ENCODE assay signal across 8 cellular contexts in the genomic region with DNA sequence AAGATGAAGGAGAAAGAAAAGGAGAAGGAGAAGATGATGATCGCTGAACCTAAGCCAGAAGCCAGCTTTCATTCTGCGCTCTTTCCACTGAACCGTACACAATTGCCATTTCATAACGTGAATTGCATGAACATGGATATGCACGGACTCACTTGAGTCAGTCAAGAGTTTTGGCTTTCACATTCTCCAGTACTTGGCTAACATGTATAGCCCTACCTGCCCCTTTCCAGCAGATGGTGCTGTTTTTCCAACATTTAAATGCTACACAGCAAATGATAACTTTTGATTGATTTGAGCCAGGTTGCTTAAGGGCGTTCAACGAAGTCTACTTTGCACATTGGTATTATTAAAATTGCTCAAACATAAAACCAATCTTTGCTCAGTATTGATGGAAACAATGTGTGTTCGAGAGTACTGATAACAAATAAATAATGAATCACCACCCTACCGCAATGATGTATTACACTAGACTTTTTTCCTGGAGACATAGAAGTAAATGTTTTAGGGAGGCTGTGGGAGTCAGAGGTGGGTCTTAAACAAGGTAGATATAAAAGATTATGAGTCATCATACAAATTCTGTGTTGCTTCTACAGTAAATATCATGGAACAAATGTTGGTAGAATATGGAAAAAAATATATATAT.
DNase-seq lines count a peak whose midpoint lies in the region; ATAC-seq and TF ChIP-seq lines count a peak whose summit lies in the region.

No MANE protein-coding gene starts in this region.

- ATAC-seq in GM18498 (IDR thresholded peaks at IDR 0.05; ENCODE audit: unreplicated experiment): peak; percentile 93
- peak; percentile 80 for ATAC-seq in HG02763 (IDR thresholded peaks at IDR 0.05; ENCODE audit: unreplicated experiment)
- ATAC-seq in T-helper 17 cell: peak; percentile 28
- ATAC-seq in effector memory CD8-positive, alpha-beta T cell (replicated peaks): no peak

- DNase-seq in BE2C: peak; percentile 47
- DNase-seq in NCI-H1092 (lab: John Stamatoyannopoulos, UW): peak; percentile 20
- DNase-seq in T-helper 17 cell: no peak
- peak; percentile 93 for DNase-seq in fibroblast of the conjunctiva (ENCODE audit: low read depth)
- peak; percentile 16 for DNase-seq in occipital lobe (lab: John Stamatoyannopoulos, UW)
- DNase-seq in effector memory CD8-positive, alpha-beta T cell: no peak

- no peaks in the 10 kb centered on the region for H3K9me3 ChIP-seq in BE2C
- no peaks in the 10 kb centered on the region for H3K9me3 ChIP-seq in T-helper 17 cell (ENCODE audit: control insufficient read depth, low read length, poor library complexity, severe bottlenecking)

- H3K27ac Mint-ChIP-seq in T-helper 17 cell: no peak overlapping the region
- no peak overlapping the region for H3K27ac Mint-ChIP-seq in effector memory CD8-positive, alpha-beta T cell

- H3K36me3 Mint-ChIP-seq in T-helper 17 cell (ENCODE audit: low read depth): no peaks in the 10 kb centered on the region
- H3K36me3 Mint-ChIP-seq in effector memory CD8-positive, alpha-beta T cell (ENCODE audit: insufficient read depth): no peaks in the 10 kb centered on the region

- no peaks in the 10 kb centered on the region for H3K4me1 Mint-ChIP-seq in T-helper 17 cell
- no peaks in the 10 kb centered on the region for H3K4me1 Mint-ChIP-seq in effector memory CD8-positive, alpha-beta T cell (ENCODE audit: low read depth in 2 of 2)

- H3K36me3 ChIP-seq in BE2C: no peaks in the 10 kb centered on the region

- TF ChIP-seq CTCF in BE2C (IDR thresholded peaks at IDR 0.05; ENCODE audit: low read depth, low read length): peak; percentile 92

- H3K4me1 ChIP-seq in BE2C: no peaks in the 10 kb centered on the region; the same call in 1 of the 2 replicates

- peak overlapping the region; percentile 4; the same call in 1 of the 2 replicates for H3K4me3 ChIP-seq in BE2C (ENCODE audit: low read depth, low read length)

- peaks cover 0 to 1% of the 10 kb centered on the region in 2 donors for H3K9me3 Mint-ChIP-seq in effector memory CD8-positive, alpha-beta T cell

- H3K27me3 ChIP-seq in BE2C: no peaks in the 10 kb centered on the region

- H3K27me3 Mint-ChIP-seq in T-helper 17 cell: no peaks in the 10 kb centered on the region
- no peaks in the 10 kb centered on the region for H3K27me3 Mint-ChIP-seq in effector memory CD8-positive, alpha-beta T cell

- H3K4me3 Mint-ChIP-seq in T-helper 17 cell: no peak overlapping the region
- no peak overlapping the region for H3K4me3 Mint-ChIP-seq in effector memory CD8-positive, alpha-beta T cell

Comparison
In these comparisons a context has a peak if more than half of its experiments do, and no peak if none do; other contexts are left out.
1. DNase-seq: peak in BE2C (single experiment), NCI-H1092 (single experiment), fibroblast of the conjunctiva (single experiment) and occipital lobe (single experiment); none in T-helper 17 cell (0 of 3) and effector memory CD8-positive, alpha-beta T cell (0 of 3).